ENCODE assay signal across 17 cellular contexts in genomic region chr20:57896563-57896962, GRCh38.
DNase-seq lines count a peak whose midpoint lies in the region; ATAC-seq and TF ChIP-seq lines count a peak whose summit lies in the region.
"Had no signal": no experiment of that assay in that cellular context is flagged by ENCODE, and none has a peak within 500 bp of the region (broad histone marks: within the 10 kb centered on the region; RNA-seq: fewer than 3 reads in every experiment).

No MANE protein-coding gene starts in this region.

- H3K4me1 ChIP-seq in RWPE2 (ENCODE audit: insufficient read depth, poor library complexity, severe bottlenecking) = no peaks in the 10 kb centered on the region
- peaks cover 6% of the 10 kb centered on the region for H3K4me1 ChIP-seq in mucosa of descending colon (ENCODE audit: low read depth)
- H3K4me1 ChIP-seq in spleen = no peaks in the 10 kb centered on the region
- H3K4me1 ChIP-seq: BE2C had no signal

- H3K36me3 ChIP-seq in KOPT-K1 (ENCODE audit: insufficient read depth, low read length) (no peaks in the 10 kb centered on the region), RWPE2 (ENCODE audit: low read depth) (no peaks in the 10 kb centered on the region), mucosa of descending colon (ENCODE audit: low read depth) (no peaks in the 10 kb centered on the region), spleen (no peaks in the 10 kb centered on the region)
- H3K36me3 ChIP-seq: BE2C had no signal

- TF ChIP-seq POLR2A in spleen (IDR thresholded peaks at IDR 0.05) = no peak

- no peak overlapping the region for H3K4me3 ChIP-seq in RWPE2 (ENCODE audit: severe bottlenecking)
- H3K4me3 ChIP-seq in mucosa of descending colon = no peak overlapping the region
- H3K4me3 ChIP-seq in spleen = no peak overlapping the region
- H3K4me3 ChIP-seq: A549, GM23338 had no signal

- 65 to 82% (median 78%) methylated on average over 4 to 6 of the region's 6 CpGs for WGBS in spleen, 5 donors

- intact Hi-C loops in mucosa of descending colon (cut with DNase I, micrococcal nuclease) (no loop called here), spleen (cut with DNase I; ENCODE audit: low total_unique reads) (no loop called here)

- H3K27ac ChIP-seq in KOPT-K1 (ENCODE audit: low read depth, low read length, poor library complexity, severe bottlenecking) = peak overlapping the region; percentile 71
- H3K27ac ChIP-seq in RWPE2 (ENCODE audit: poor library complexity, severe bottlenecking) = no peak overlapping the region
- H3K27ac ChIP-seq in spleen = no peak overlapping the region
- H3K27ac ChIP-seq: C4-2B, HL-60 had no signal

- DNase-seq in RWPE2 (ENCODE audit: low spot score) = peak; percentile 78
- no peak for DNase-seq in mucosa of descending colon
- peak; percentile 42 for DNase-seq in spleen
- DNase-seq in D341Med (ENCODE audit: low spot score) = no peak
- DNase-seq in effector CD8-positive, alpha-beta T cell (lab: John Stamatoyannopoulos, UW) = no peak
- DNase-seq: BE2C; CD4-positive, alpha-beta memory T cell; DMS153; DMS79 treated with DMSO at 0.1 percent for 48 hours; EL; GDM1; H7 had no signal

- ATAC-seq in RWPE2 (ENCODE audit: low read depth) (no peak), mucosa of descending colon (peak; percentile 21)
- ATAC-seq: A549, GM23338 had no signal

- TF ChIP-seq CTCF in RWPE2 (IDR thresholded peaks at IDR 0.05; ENCODE audit: poor library complexity, severe bottlenecking) (no peak), mucosa of descending colon (IDR thresholded peaks at IDR 0.05) (no peak), spleen (IDR thresholded peaks at IDR 0.05 in 8 of 11, conservative IDR thresholded peaks at IDR 0.05 in 3 of 11) (no peak)

- no peaks in the 10 kb centered on the region for H3K9me3 ChIP-seq in KOPT-K1 (ENCODE audit: insufficient read depth, low read length, poor library complexity, severe bottlenecking)
- H3K9me3 ChIP-seq in RWPE2 (ENCODE audit: severe bottlenecking) = no peaks in the 10 kb centered on the region
- no peaks in the 10 kb centered on the region for H3K9me3 ChIP-seq in mucosa of descending colon
- no peaks in the 10 kb centered on the region for H3K9me3 ChIP-seq in spleen
- H3K9me3 ChIP-seq: A549, BE2C had no signal

- H3K27me3 ChIP-seq in RWPE2 (ENCODE audit: insufficient read depth, poor library complexity, severe bottlenecking) = no peaks in the 10 kb centered on the region
- H3K27me3 ChIP-seq in spleen (replicated peaks in 1 of 7) = peaks cover 0 to 32% (median 0%) of the 10 kb centered on the region in 7 donors
- H3K27me3 ChIP-seq: BE2C had no signal

Comparison
In these comparisons a context has a peak if more than half of its experiments do, and no peak if none do; other contexts are left out.
1. DNase-seq: peak in RWPE2 (single experiment) and spleen (single experiment); none in mucosa of descending colon (0 of 3), D341Med (single experiment) and effector CD8-positive, alpha-beta T cell (single experiment).